ENCODE assay signal across 25 cellular contexts in genomic region chr9:4066120-4066519, GRCh38.
DNase-seq lines count a peak whose midpoint lies in the region; ATAC-seq, FAIRE-seq and TF ChIP-seq lines count a peak whose summit lies in the region.
"Had no signal": no experiment of that assay in that cellular context is flagged by ENCODE, and none has a peak within 500 bp of the region (broad histone marks: within the 10 kb centered on the region; RNA-seq: fewer than 3 reads in every experiment).

No MANE protein-coding gene starts in this region.

- H3K36me3 Mint-ChIP-seq in WTC11: peaks cover 7% of the 10 kb centered on the region
- peaks cover 9% of the 10 kb centered on the region for H3K36me3 Mint-ChIP-seq in nephron progenitor cell (ENCODE audit: low read depth)
- H3K36me3 Mint-ChIP-seq: CD14-positive monocyte; stimulated activated naive B cell treated with anti-CD40 and anti-IgM and Interleukin-4, amounts not matched to agents 10 μg/mL and 1 μg/mL and 100 μg/mL, for 72 hours had no signal

- H3K27me3 ChIP-seq in H7 (ENCODE audit: control insufficient read depth, insufficient read depth, low read length): no peaks in the 10 kb centered on the region
- H3K27me3 ChIP-seq: vagina had no signal

- H3K4me1 Mint-ChIP-seq in WTC11 (peaks cover 4% of the 10 kb centered on the region; the same call in 1 of the 2 replicates), nephron progenitor cell (peaks cover 37% of the 10 kb centered on the region)
- H3K4me1 Mint-ChIP-seq: stimulated activated naive B cell treated with anti-CD40 and anti-IgM and Interleukin-4, amounts not matched to agents 10 μg/mL and 1 μg/mL and 100 μg/mL, for 72 hours had no signal

- no peak overlapping the region for H3K4me3 Mint-ChIP-seq in WTC11
- H3K4me3 Mint-ChIP-seq in nephron progenitor cell: no peak overlapping the region
- H3K4me3 Mint-ChIP-seq: activated T-cell treated with anti-CD3 and anti-CD28 coated beads, Interleukin-2, amount 50 U/mL, for 4 hours; brain; CD14-positive monocyte; stimulated activated naive B cell treated with anti-CD40 and anti-IgM and Interleukin-4, amounts not matched to agents 10 μg/mL and 1 μg/mL and 100 μg/mL, for 72 hours had no signal

- CTCF ChIA-PET in WTC11 (lab: Charles Lee): interaction anchor here (0.7 to 1.5 kb wide), 2 partner anchors 11 to 218 kb away, joined by 3 to 4 read pairs; no protein-coding TSS in a partner anchor

- no peaks in the 10 kb centered on the region for H3K36me3 ChIP-seq in H7 (replicated peaks; ENCODE audit: control insufficient read depth, insufficient read depth, low read length)
- H3K36me3 ChIP-seq: vagina had no signal

- H3K27me3 Mint-ChIP-seq in WTC11 (ENCODE audit: low read depth) (no peaks in the 10 kb centered on the region; the same call in 1 of the 2 replicates), nephron progenitor cell (ENCODE audit: low read depth, poor library complexity) (no peaks in the 10 kb centered on the region)
- H3K27me3 Mint-ChIP-seq: brain; stimulated activated naive B cell treated with anti-CD40 and anti-IgM and Interleukin-4, amounts not matched to agents 10 μg/mL and 1 μg/mL and 100 μg/mL, for 72 hours had no signal

- DNase-seq in H7 (peak; percentile 3), WTC11 (ENCODE audit: low spot score) (no peak), nephron progenitor cell (no peak), superior temporal gyrus (ENCODE audit: extremely low spot score) (no peak)
- DNase-seq in stimulated activated CD4-positive, alpha-beta T cell treated with anti-CD3 and anti-CD28 coated beads, Interleukin-15, amount 100 ng/mL, for 24 hours: no peak
- DNase-seq: activated T-cell treated with anti-CD3 and anti-CD28 coated beads, Interleukin-2, amount 50 U/mL, for 4 hours; EL; hippocampal formation; mammary epithelial cell; NCI-H2081; NCI-H510A; NK-92 treated with Interleukin-12 subunit alpha and Interleukin-12 subunit beta, amount 100 ng/mL, for 24 hours; nucleus accumbens; SIG-M5; stimulated activated CD4-positive, alpha-beta T cell treated with anti-CD3 and anti-CD28 coated beads, Interleukin-2, amount 100 ng/mL, for 48 hours; stimulated activated naive B cell treated with anti-CD40 and anti-IgM and Interleukin-4, amounts not matched to agents 10 μg/mL and 1 μg/mL and 100 μg/mL, for 72 hours had no signal

- POLR2A ChIA-PET in WTC11 (lab: Charles Lee): no interaction called here

- no peak for TF ChIP-seq CTCF in WTC11 (IDR thresholded peaks at IDR 0.05)
- TF ChIP-seq CTCF in nephron progenitor cell (IDR thresholded peaks at IDR 0.05): no peak

- FAIRE-seq in islet of Langerhans (lab: Jason Lieb, UNC): peak; percentile 88
- FAIRE-seq: frontal cortex had no signal

- peak; percentile 20; the same call in 1 of the 2 replicates for ATAC-seq in WTC11
- no peak for ATAC-seq in HG03097 (IDR thresholded peaks at IDR 0.05; ENCODE audit: low FRiP score, unreplicated experiment)
- ATAC-seq: activated CD4-positive, CD25-positive, alpha-beta regulatory T cell treated with anti-CD3 and anti-CD28 coated beads, Interleukin-2, amount 50 U/mL, for 24 hours; activated T-cell treated with anti-CD3 and anti-CD28 coated beads, Interleukin-2, amount 50 U/mL, for 4 hours; HCT116; stimulated activated naive B cell treated with anti-CD40 and anti-IgM and Interleukin-4, amounts not matched to agents 10 μg/mL and 1 μg/mL and 100 μg/mL, for 72 hours had no signal

- H3K9me3 Mint-ChIP-seq in WTC11 (peaks cover 15% of the 10 kb centered on the region), nephron progenitor cell (peaks cover 8% of the 10 kb centered on the region)
- H3K9me3 Mint-ChIP-seq: activated T-cell treated with anti-CD3 and anti-CD28 coated beads, Interleukin-2, amount 50 U/mL, for 4 hours; stimulated activated naive B cell treated with anti-CD40 and anti-IgM and Interleukin-4, amounts not matched to agents 10 μg/mL and 1 μg/mL and 100 μg/mL, for 72 hours had no signal

- H3K4me3 ChIP-seq in H7 (ENCODE audit: insufficient read depth, low read depth, low read length): no peak overlapping the region
- H3K4me3 ChIP-seq: smooth muscle cell, vagina had no signal

- no peak overlapping the region for H3K27ac Mint-ChIP-seq in WTC11
- H3K27ac Mint-ChIP-seq in nephron progenitor cell: peak overlapping the region; percentile 90
- H3K27ac Mint-ChIP-seq: CD14-positive monocyte; stimulated activated naive B cell treated with anti-CD40 and anti-IgM and Interleukin-4, amounts not matched to agents 10 μg/mL and 1 μg/mL and 100 μg/mL, for 72 hours had no signal

TF ChIP-seq in WTC11, 78 proteins besides CTCF, POLR2A, EP300 and RAD21 (continues in another document):
- TF ChIP-seq ERG (CRISPR knock-in tag; IDR thresholded peaks at IDR 0.05) (no peak), STAT6 (CRISPR knock-in tag; conservative IDR thresholded peaks at IDR 0.05; ENCODE audit: low read depth) (no peak), CDX4 (CRISPR knock-in tag; IDR thresholded peaks at IDR 0.05; ENCODE audit: borderline replicate concordance) (no peak), ATF2 (CRISPR knock-in tag; IDR thresholded peaks at IDR 0.05; ENCODE audit: borderline replicate concordance, low read depth) (no peak), ZNF121 (CRISPR knock-in tag; IDR thresholded peaks at IDR 0.05) (no peak), NR3C1 (CRISPR knock-in tag; conservative IDR thresholded peaks at IDR 0.05; ENCODE audit: low read depth) (no peak), TP53 (CRISPR knock-in tag; IDR thresholded peaks at IDR 0.05) (no peak), RORB (CRISPR knock-in tag; IDR thresholded peaks at IDR 0.05) (no peak), MLX (CRISPR knock-in tag; IDR thresholded peaks at IDR 0.05) (no peak), ZNF671 (CRISPR knock-in tag; IDR thresholded peaks at IDR 0.05) (no peak), TEAD1 (CRISPR knock-in tag; IDR thresholded peaks at IDR 0.05) (no peak), NFE2L1 (CRISPR knock-in tag; IDR thresholded peaks at IDR 0.05) (no peak), GTF2I (CRISPR knock-in tag; conservative IDR thresholded peaks at IDR 0.05) (no peak)
